ENCODE assay signal across 14 cellular contexts in the genomic region with DNA sequence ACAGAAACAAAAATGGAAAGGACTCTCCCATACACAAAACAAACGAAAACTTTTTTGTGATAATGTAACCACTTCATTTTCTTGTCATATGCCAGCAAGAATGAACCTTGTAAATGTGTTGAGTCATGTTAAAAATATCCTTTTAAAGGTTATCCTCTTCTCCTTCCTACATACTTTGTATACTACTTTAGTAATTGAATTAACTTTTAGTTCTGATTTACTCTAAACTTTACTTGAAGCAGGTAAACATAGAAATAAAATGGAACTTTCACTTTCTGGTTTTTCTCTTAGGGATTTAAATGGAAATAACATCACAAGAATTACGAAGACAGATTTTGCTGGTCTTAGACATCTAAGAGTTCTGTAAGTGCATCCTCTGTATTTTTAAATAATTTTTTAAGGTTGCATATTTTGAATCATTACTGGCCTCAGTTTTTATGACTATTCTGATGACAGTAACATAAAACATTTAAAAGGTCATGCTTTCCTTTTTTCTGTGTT. TPM values are rescaled to one million over a fixed set of nuclear protein-coding genes. Genes with fewer than 3 reads are reported as not detected.
A peak's percentile ranks its signal among the peaks of the same experiment; 100 is the strongest.
DNase-seq lines count a peak whose midpoint lies in the region; ATAC-seq and TF ChIP-seq lines count a peak whose summit lies in the region.
"Had no signal": no experiment of that assay in that cellular context is flagged by ENCODE, and none has a peak within 500 bp of the region (broad histone marks: within the 10 kb centered on the region; RNA-seq: fewer than 3 reads in every experiment).

No MANE protein-coding gene starts in this region.

- TF ChIP-seq POLR2A in gastroesophageal sphincter (IDR thresholded peaks at IDR 0.05) (no peak), prostate gland (IDR thresholded peaks at IDR 0.05) (no peak)

- H3K27ac ChIP-seq in gastroesophageal sphincter (peak overlapping the region in 2 of 4 donors; percentile 84 to 85), prostate gland (no peak overlapping the region)

- H3K4me1 ChIP-seq in adipocyte (ENCODE audit: control insufficient read depth, insufficient read depth, low read length): peaks cover 50% of the 10 kb centered on the region
- H3K4me1 ChIP-seq in gastroesophageal sphincter: peaks cover 0 to 74% (median 2%) of the 10 kb centered on the region in 3 donors
- H3K4me1 ChIP-seq in prostate gland (replicated peaks): no peaks in the 10 kb centered on the region

- no peak for ATAC-seq in gastroesophageal sphincter
- ATAC-seq: stimulated activated memory B cell treated with anti-CD40 and anti-IgM and Interleukin-4, amounts not matched to agents 10 μg/mL and 1 μg/mL and 100 μg/mL, for 72 hours had no signal

- H3K27me3 Mint-ChIP-seq in activated CD4-positive, alpha-beta memory T cell treated with anti-CD3 and anti-CD28 coated beads, Interleukin-2, amount 10 ng/mL, durations not matched to agents 7 days and 5 days: peaks cover 30% of the 10 kb centered on the region
- peaks cover 5 to 13% (median 9%) of the 10 kb centered on the region in 3 donors for H3K27me3 Mint-ChIP-seq in immature natural killer cell (ENCODE audit: low read depth in 3 of 3)

- TF ChIP-seq EP300 in gastroesophageal sphincter (IDR thresholded peaks at IDR 0.05): no peak

- H3K36me3 ChIP-seq in adipocyte (ENCODE audit: control insufficient read depth, insufficient read depth, low read length, severe bottlenecking) (no peaks in the 10 kb centered on the region), gastroesophageal sphincter (no peaks in the 10 kb centered on the region), prostate gland (no peaks in the 10 kb centered on the region)

- H3K36me3 Mint-ChIP-seq in activated CD4-positive, alpha-beta memory T cell treated with anti-CD3 and anti-CD28 coated beads, Interleukin-2, amount 10 ng/mL, durations not matched to agents 7 days and 5 days (ENCODE audit: low read depth): no peaks in the 10 kb centered on the region
- H3K36me3 Mint-ChIP-seq in immature natural killer cell: peaks cover 0 to 3% (median 0%) of the 10 kb centered on the region in 3 donors
- H3K36me3 Mint-ChIP-seq: stimulated activated memory B cell treated with anti-CD40 and anti-IgM and Interleukin-4, amounts not matched to agents 10 μg/mL and 1 μg/mL and 100 μg/mL, for 72 hours had no signal

- no peak overlapping the region for H3K4me3 Mint-ChIP-seq in activated CD4-positive, alpha-beta memory T cell treated with anti-CD3 and anti-CD28 coated beads, Interleukin-2, amount 10 ng/mL, durations not matched to agents 7 days and 5 days
- H3K4me3 Mint-ChIP-seq in immature natural killer cell: no peak overlapping the region
- H3K4me3 Mint-ChIP-seq: activated CD4-positive, alpha-beta T cell treated with anti-CD3 and anti-CD28 coated beads, Interleukin-2, amount 10 ng/mL, durations not matched to agents 24 days and 14 days; stimulated activated memory B cell treated with anti-CD40 and anti-IgM and Interleukin-4, amounts not matched to agents 10 μg/mL and 1 μg/mL and 100 μg/mL, for 72 hours had no signal

- no peak overlapping the region for H3K27ac Mint-ChIP-seq in activated CD4-positive, alpha-beta memory T cell treated with anti-CD3 and anti-CD28 coated beads, Interleukin-2, amount 10 ng/mL, durations not matched to agents 7 days and 5 days
- H3K27ac Mint-ChIP-seq in immature natural killer cell: no peak overlapping the region
- H3K27ac Mint-ChIP-seq: activated CD4-positive, alpha-beta T cell treated with anti-CD3 and anti-CD28 coated beads, Interleukin-2, amount 10 ng/mL, durations not matched to agents 24 days and 14 days; stimulated activated memory B cell treated with anti-CD40 and anti-IgM and Interleukin-4, amounts not matched to agents 10 μg/mL and 1 μg/mL and 100 μg/mL, for 72 hours had no signal

- no peak for TF ChIP-seq CTCF in gastroesophageal sphincter (IDR thresholded peaks at IDR 0.05)
- no peak for TF ChIP-seq CTCF in prostate gland (IDR thresholded peaks at IDR 0.05)

- WGBS in gastroesophageal sphincter (ENCODE audit: low coverage in 1 of 2), 2 donors: 19 to 28% methylated on average over 2 of the region's 2 CpGs
- WGBS in prostate gland: 61% methylated on average over 2 of the region's 2 CpGs

- H3K9me3 Mint-ChIP-seq in activated CD4-positive, alpha-beta memory T cell treated with anti-CD3 and anti-CD28 coated beads, Interleukin-2, amount 10 ng/mL, durations not matched to agents 7 days and 5 days: no peaks in the 10 kb centered on the region
- peaks cover 0 to 22% (median 6%) of the 10 kb centered on the region in 6 donors for H3K9me3 Mint-ChIP-seq in immature natural killer cell
- H3K9me3 Mint-ChIP-seq: activated CD4-positive, alpha-beta T cell treated with anti-CD3 and anti-CD28 coated beads, Interleukin-2, amount 10 ng/mL, durations not matched to agents 24 days and 14 days; stimulated activated memory B cell treated with anti-CD40 and anti-IgM and Interleukin-4, amounts not matched to agents 10 μg/mL and 1 μg/mL and 100 μg/mL, for 72 hours had no signal

- peaks cover 3% of the 10 kb centered on the region for H3K4me1 Mint-ChIP-seq in activated CD4-positive, alpha-beta memory T cell treated with anti-CD3 and anti-CD28 coated beads, Interleukin-2, amount 10 ng/mL, durations not matched to agents 7 days and 5 days
- H3K4me1 Mint-ChIP-seq in immature natural killer cell: peaks cover 0 to 1% of the 10 kb centered on the region in 2 donors

- H3K9me3 ChIP-seq in adipocyte (ENCODE audit: control insufficient read depth, low read length) (no peaks in the 10 kb centered on the region), gastroesophageal sphincter (no peaks in the 10 kb centered on the region), prostate gland (no peaks in the 10 kb centered on the region)

- CTCF ChIA-PET in activated CD4-positive, alpha-beta memory T cell treated with anti-CD3 and anti-CD28 coated beads, Interleukin-2, amount 10 ng/mL, durations not matched to agents 7 days and 5 days (lab: Charles Lee): interaction anchor here (1.8 kb wide), 1 partner anchor 8 kb away, joined by 6 read pairs; no protein-coding TSS in a partner anchor

- H3K4me3 ChIP-seq in adipocyte (ENCODE audit: low read length): peak overlapping the region; percentile 90
- H3K4me3 ChIP-seq in gastroesophageal sphincter: peak overlapping the region; percentile 75 to 78
- H3K4me3 ChIP-seq in prostate gland: peak overlapping the region; percentile 52 to 56

- H3K27me3 ChIP-seq in adipocyte (replicated peaks; ENCODE audit: control insufficient read depth, insufficient read depth, low read length): no peaks in the 10 kb centered on the region
- peaks cover 8% of the 10 kb centered on the region for H3K27me3 ChIP-seq in gastroesophageal sphincter
- H3K27me3 ChIP-seq in prostate gland (replicated peaks; ENCODE audit: insufficient read depth): peaks cover 4% of the 10 kb centered on the region

- DNase-seq in EL: peak; percentile 62
- DNase-seq in adipocyte (ENCODE audit: low read depth): peak; percentile 42
- DNase-seq in prostate gland (ENCODE audit: low spot score): no peak
- no peak for DNase-seq in activated CD4-positive, alpha-beta memory T cell treated with anti-CD3 and anti-CD28 coated beads, Interleukin-2, amount 10 ng/mL, durations not matched to agents 7 days and 5 days
- no peak for DNase-seq in NCI-H774 (lab: John Stamatoyannopoulos, UW)
- no peak for DNase-seq in immature natural killer cell
- DNase-seq in NOMO-1 treated with dmso at 0.1 percent for 144 hours (lab: John Stamatoyannopoulos, UW; ENCODE audit: unreplicated experiment): no peak
- DNase-seq: activated CD4-positive, alpha-beta T cell treated with anti-CD3 and anti-CD28 coated beads, Interleukin-2, amount 10 ng/mL, durations not matched to agents 24 days and 14 days; hippocampal formation; NCI-H446; stimulated activated CD4-positive, alpha-beta T cell treated with anti-CD3 and anti-CD28 coated beads, Interleukin-4, amount 100 ng/mL, for 24 hours had no signal

- intact Hi-C loops in prostate gland (cut with DNase I): no loop called here

- H3K9ac ChIP-seq in adipocyte (ENCODE audit: low read length): peak overlapping the region; percentile 82

- POLR2A ChIA-PET in activated CD4-positive, alpha-beta memory T cell treated with anti-CD3 and anti-CD28 coated beads, Interleukin-2, amount 10 ng/mL, durations not matched to agents 7 days and 5 days (lab: Charles Lee): no interaction called here

RNA-seq across cellular contexts. Expression of gene SLIT2, which starts 4.7 kb away (rescaled TPM):
- total RNA-seq in gastroesophageal sphincter (10 to 100 TPM; 53.4 to 83.6 (median 76.7) TPM), prostate gland (10 to 100 TPM in 1 of 2 donors, 1 to 10 TPM in 1; 8.5 to 11.0 TPM)
- total RNA-seq in activated CD4-positive, alpha-beta memory T cell treated with anti-CD3 and anti-CD28 coated beads, Interleukin-2, amount 10 ng/mL, durations not matched to agents 7 days and 5 days: not detected
- polyA plus RNA-seq in immature natural killer cell: not detected
- total RNA-seq: T-helper 2 cell treated with Interferon-gamma antibody and Interleukin-4, amounts not matched to agents 100 ng/mL and 5 ng/mL, for 36 hours had no signal

Comparison
In these comparisons a context has a peak if more than half of its experiments do, and no peak if none do; other contexts are left out.
1. DNase-seq: peak in EL (single experiment) and adipocyte (single experiment); none in prostate gland (single experiment), activated CD4-positive, alpha-beta memory T cell treated with anti-CD3 and anti-CD28 coated beads, Interleukin-2, amount 10 ng/mL, durations not matched to agents 7 days and 5 days (single experiment), NCI-H774 (single experiment), immature natural killer cell (0 of 3) and NOMO-1 treated with dmso at 0.1 percent for 144 hours (single experiment).
2. RNA of gene SLIT2, which starts 4.7 kb away (total RNA-seq): 53.4 to 83.6 TPM in gastroesophageal sphincter and 8.5 to 11.0 TPM in prostate gland; not detected in activated CD4-positive, alpha-beta memory T cell treated with anti-CD3 and anti-CD28 coated beads, Interleukin-2, amount 10 ng/mL, durations not matched to agents 7 days and 5 days; every median in the first group is over 4 times any median in the second.
3. Peak in every context shown above with its lines, with median percentiles within 50 percentile points of each other: H3K4me3 ChIP-seq.